In the genomic region with DNA sequence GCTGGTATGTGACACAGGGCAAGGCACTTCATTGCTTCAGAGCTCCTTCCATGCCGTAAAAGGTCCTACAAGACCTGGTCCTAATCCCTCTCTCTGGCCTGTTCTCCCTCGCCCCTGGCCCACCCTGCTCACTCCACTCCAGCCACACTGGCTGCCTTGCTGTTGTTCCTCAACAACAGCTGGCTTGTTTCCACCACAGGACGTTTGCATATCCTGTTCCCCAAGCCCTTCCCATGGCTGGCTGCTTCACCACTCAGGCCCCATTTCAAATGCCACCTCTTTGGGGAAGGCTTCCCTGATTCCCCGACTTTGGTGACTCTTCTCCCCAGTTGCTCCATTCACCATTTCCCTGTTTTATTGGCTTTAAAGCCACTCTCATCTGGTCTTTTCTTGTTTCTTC, we compare ENCODE assay signal across 7 cellular contexts.
DNase-seq lines count a peak whose midpoint lies in the region; ATAC-seq and TF ChIP-seq lines count a peak whose summit lies in the region.
"Not testable (repeated sequence)": the region's sequence is repeated elsewhere in the genome, so short reads cannot be mapped to it uniquely, and the experiment has no call there.

No MANE protein-coding gene starts in this region.

- H3K36me3 ChIP-seq in Caco-2 (ENCODE audit: control insufficient read depth, insufficient read depth, low read length): not testable (repeated sequence)

- not testable (repeated sequence) for BruUV-seq in Caco-2 (replicated peaks; lab: Mats Ljungman, UMichigan)

- not testable (repeated sequence) for TF ChIP-seq CTCF in Caco-2 (IDR thresholded peaks at IDR 0.05; ENCODE audit: insufficient read depth in 1 of 2, low read depth in 1 of 2, low read length in 1 of 2, severe bottlenecking in 1 of 2, unreplicated experiment in 1 of 2); HFFc6 (IDR thresholded peaks at IDR 0.05); brain (conservative IDR thresholded peaks at IDR 0.05); progenitor cell of endocrine pancreas (IDR thresholded peaks at IDR 0.05; ENCODE audit: unreplicated experiment)

- H3K27ac Mint-ChIP-seq in Caco-2 (ENCODE audit: unreplicated experiment) (peak overlapping the region; percentile 16), T-helper 17 cell (peak overlapping the region; percentile 69), brain (peak overlapping the region in 4 of 5 experiments; percentile 12 to 97 (median 29)), naive B cell (peak overlapping the region in 1 of 6 donors; percentile 56), progenitor cell of endocrine pancreas (peak overlapping the region; percentile 81)
- not testable (repeated sequence) for H3K27ac Mint-ChIP-seq in HFFc6; activated naive CD4-positive, alpha-beta T cell treated with anti-CD3 and anti-CD28 coated beads for 36 hours

- H3K27me3 Mint-ChIP-seq in Caco-2 (ENCODE audit: insufficient read depth, unreplicated experiment); T-helper 17 cell; activated naive CD4-positive, alpha-beta T cell treated with anti-CD3 and anti-CD28 coated beads for 36 hours (ENCODE audit: low read depth); naive B cell; progenitor cell of endocrine pancreas: not testable (repeated sequence)
- peaks cover 19% of the 10 kb centered on the region for H3K27me3 Mint-ChIP-seq in HFFc6 (ENCODE audit: insufficient read depth)
- peaks cover 15% of the 10 kb centered on the region for H3K27me3 Mint-ChIP-seq in brain

- not testable (repeated sequence) for H3K27me3 ChIP-seq in Caco-2 (replicated peaks; ENCODE audit: control insufficient read depth, insufficient read depth, low read length)

- intact Hi-C loops in Caco-2 (cut with micrococcal nuclease; ENCODE audit: unreplicated experiment): not testable (repeated sequence)
- intact Hi-C loops in activated naive CD4-positive, alpha-beta T cell treated with anti-CD3 and anti-CD28 coated beads for 36 hours (cut with micrococcal nuclease): loop anchor here (10.0 kb wide), 2 partner anchors 399 to 1129 kb away; a partner anchor contains a TSS

- not testable (repeated sequence) for H3K4me3 Mint-ChIP-seq in Caco-2 (ENCODE audit: unreplicated experiment)
- H3K4me3 Mint-ChIP-seq in HFFc6: peak overlapping the region; percentile 93; the same call in 1 of the 2 replicates
- H3K4me3 Mint-ChIP-seq in T-helper 17 cell: peak overlapping the region; percentile 19
- H3K4me3 Mint-ChIP-seq in activated naive CD4-positive, alpha-beta T cell treated with anti-CD3 and anti-CD28 coated beads for 36 hours: peak overlapping the region; percentile 44
- peak overlapping the region; percentile 29 to 96 (median 68) for H3K4me3 Mint-ChIP-seq in brain
- H3K4me3 Mint-ChIP-seq in naive B cell: peak overlapping the region in 5 of 8 donors; percentile 22 to 89 (median 29)
- peak overlapping the region; percentile 29 for H3K4me3 Mint-ChIP-seq in progenitor cell of endocrine pancreas (ENCODE audit: low read depth)

- not testable (repeated sequence) for DNase-seq in Caco-2; HFFc6; T-helper 17 cell; activated naive CD4-positive, alpha-beta T cell treated with anti-CD3 and anti-CD28 coated beads for 36 hours; naive B cell; progenitor cell of endocrine pancreas (ENCODE audit: low spot score, unreplicated experiment)

- H3K9me3 Mint-ChIP-seq in Caco-2 (ENCODE audit: unreplicated experiment); HFFc6; activated naive CD4-positive, alpha-beta T cell treated with anti-CD3 and anti-CD28 coated beads for 36 hours; brain; naive B cell; progenitor cell of endocrine pancreas (ENCODE audit: low read depth): not testable (repeated sequence)

- not testable (repeated sequence) for ATAC-seq in T-helper 17 cell; naive B cell (ENCODE audit: low read depth in 2 of 2)

- CTCF ChIA-PET in Caco-2 (lab: Charles Lee); activated naive CD4-positive, alpha-beta T cell treated with anti-CD3 and anti-CD28 coated beads for 36 hours (lab: Charles Lee): not testable (repeated sequence)

- POLR2A ChIA-PET in Caco-2 (lab: Charles Lee): not testable (repeated sequence)

- H3K36me3 Mint-ChIP-seq in Caco-2 (ENCODE audit: insufficient read depth, unreplicated experiment): peaks cover 16% of the 10 kb centered on the region
- not testable (repeated sequence) for H3K36me3 Mint-ChIP-seq in HFFc6 (ENCODE audit: low read depth); T-helper 17 cell (ENCODE audit: low read depth); activated naive CD4-positive, alpha-beta T cell treated with anti-CD3 and anti-CD28 coated beads for 36 hours (ENCODE audit: low read depth); brain; naive B cell; progenitor cell of endocrine pancreas (ENCODE audit: insufficient read depth)

- H3K4me3 ChIP-seq in Caco-2 (ENCODE audit: low read depth, low read length): not testable (repeated sequence)

- peaks cover 16% of the 10 kb centered on the region for H3K4me1 Mint-ChIP-seq in Caco-2 (ENCODE audit: low read depth, unreplicated experiment)
- H3K4me1 Mint-ChIP-seq in HFFc6 (ENCODE audit: low read depth): peaks cover 26% of the 10 kb centered on the region
- H3K4me1 Mint-ChIP-seq in T-helper 17 cell; progenitor cell of endocrine pancreas (ENCODE audit: low read depth): not testable (repeated sequence)
- peaks cover 25% of the 10 kb centered on the region for H3K4me1 Mint-ChIP-seq in activated naive CD4-positive, alpha-beta T cell treated with anti-CD3 and anti-CD28 coated beads for 36 hours (ENCODE audit: low read depth)
- peaks cover 38% of the 10 kb centered on the region for H3K4me1 Mint-ChIP-seq in brain
- peaks cover 6 to 25% (median 11%) of the 10 kb centered on the region in 3 donors for H3K4me1 Mint-ChIP-seq in naive B cell

- H3K9me3 ChIP-seq in Caco-2; T-helper 17 cell (ENCODE audit: control insufficient read depth, low read length, poor library complexity, severe bottlenecking): not testable (repeated sequence)

- not testable (repeated sequence) for H3K4me1 ChIP-seq in Caco-2
